In genomic region chr17:57243171-57243622, GRCh38 we compare ENCODE assay signal across 1 cellular context.
TF ChIP-seq lines count a peak whose summit lies in the region.

No MANE protein-coding gene starts in this region.

TF ChIP-seq in K562, 482 proteins besides CTCF, POLR2A, EP300 and RAD21 (continued from another document):
- TF ChIP-seq TGIF2 (CRISPR knock-in tag; IDR thresholded peaks at IDR 0.05) (no peak), UBTF (IDR thresholded peaks at IDR 0.05; ENCODE audit: borderline replicate concordance in 1 of 2, low read depth in 2 of 2, low read length in 2 of 2) (no peak), CTBP1 (IDR thresholded peaks at IDR 0.05; ENCODE audit: borderline replicate concordance) (peak; percentile 69; the same call in 1 of the 2 replicates), HOMEZ (CRISPR knock-in tag; IDR thresholded peaks at IDR 0.05) (no peak), ZNF586 (CRISPR knock-in tag; conservative IDR thresholded peaks at IDR 0.05) (no peak), TBL1XR1 (IDR thresholded peaks at IDR 0.05; ENCODE audit: low read length in 2 of 2) (peak in 1 of 2 experiments; percentile 36; a peak in 1 of 4 replicates), DEAF1 (CRISPR knock-in tag; IDR thresholded peaks at IDR 0.05) (peak; percentile 88), HINFP (tag; conservative IDR thresholded peaks at IDR 0.05; ENCODE audit: low read depth) (no peak), GABPB1 (CRISPR knock-in tag; IDR thresholded peaks at IDR 0.05) (no peak), ZNF407 (IDR thresholded peaks at IDR 0.05; ENCODE audit: low read depth) (no peak), MCM2 (IDR thresholded peaks at IDR 0.05; ENCODE audit: low read depth) (no peak), KDM5B (IDR thresholded peaks at IDR 0.05; ENCODE audit: insufficient replicate concordance, low read depth, low read length) (no peak), MEIS2 (IDR thresholded peaks at IDR 0.05; ENCODE audit: partially characterized antibody) (peak; percentile 28), SIN3A (IDR thresholded peaks at IDR 0.05; ENCODE audit: borderline replicate concordance in 2 of 2, control insufficient read depth in 1 of 2, low read depth in 2 of 2, low read length in 2 of 2) (no peak), ZNF398 (CRISPR knock-in tag; IDR thresholded peaks at IDR 0.05) (no peak)
